Comparison of ENCODE assay signal across 26 cellular contexts in the genomic region with DNA sequence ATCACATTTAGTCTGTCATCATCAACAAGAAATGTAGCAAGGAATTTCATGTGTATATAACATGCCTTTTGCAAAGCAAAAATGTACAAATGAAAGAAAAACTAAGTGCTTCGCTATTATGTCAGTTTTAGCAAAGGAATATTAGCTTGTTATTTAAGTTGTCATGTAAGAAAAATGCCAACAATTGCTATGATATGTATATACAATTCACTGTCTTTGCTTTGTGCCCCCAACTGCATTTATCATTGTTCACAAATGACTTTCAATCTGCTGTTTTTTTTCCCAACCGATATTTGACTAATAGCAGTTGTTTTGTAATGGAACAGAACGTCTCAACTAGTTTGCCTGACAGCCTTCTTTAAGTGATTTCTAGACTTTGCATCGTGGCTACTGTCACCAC.
"Had no signal": no experiment of that assay in that cellular context is flagged by ENCODE, and none has a peak within 500 bp of the region (broad histone marks: within the 10 kb centered on the region; RNA-seq: fewer than 3 reads in every experiment).

No MANE protein-coding gene starts in this region.

- H3K27me3 ChIP-seq: stomach, suprapubic skin, testis, thyroid gland, tibial artery, tibial nerve, transverse colon, upper lobe of left lung, upper lobe of right lung, uterus, vagina had no signal

- H3K4me1 ChIP-seq: stomach, suprapubic skin, testis, thyroid gland, tibial artery, tibial nerve, transverse colon, upper lobe of left lung, upper lobe of right lung, uterus, vagina had no signal

- H3K9me3 ChIP-seq: stomach, suprapubic skin, testis, thoracic aorta, thyroid gland, tibial artery, tibial nerve, transverse colon, upper lobe of left lung, upper lobe of right lung, uterus, vagina had no signal

- ATAC-seq: stimulated activated effector memory CD8-positive, alpha-beta T cell treated with anti-CD3 and anti-CD28 coated beads, Interleukin-12 subunit alpha, Interleukin-12 subunit beta, amount 100 ng/mL, for 72 hours; stimulated activated memory B cell treated with anti-CD40 and anti-IgM and Interleukin-4, amounts not matched to agents 10 μg/mL and 1 μg/mL and 100 μg/mL, for 72 hours; stimulated activated naive B cell treated with anti-CD40 and anti-IgM and Interleukin-4, amounts not matched to agents 10 μg/mL and 1 μg/mL and 100 μg/mL, for 72 hours; stimulated activated naive CD8-positive, alpha-beta T cell treated with anti-CD3 and anti-CD28 coated beads, Interleukin-15, amount 100 ng/mL, for 72 hours; stimulated activated naive CD8-positive, alpha-beta T cell treated with anti-CD3 and anti-CD28 coated beads, Interleukin-15, Interleukin-2, amounts not matched to agents 100 U/mL and 50 U/mL, for 24 hours; upper lobe of right lung had no signal

- H3K27ac ChIP-seq: stomach, suprapubic skin, testis, thoracic aorta, thyroid gland, tibial artery, tibial nerve, transverse colon, upper lobe of left lung, upper lobe of right lung, uterus, vagina had no signal

- H3K36me3 ChIP-seq: stomach, suprapubic skin, thoracic aorta, thyroid gland, tibial artery, tibial nerve, transverse colon, upper lobe of left lung, upper lobe of right lung, uterus, vagina had no signal

- DNase-seq: stimulated activated CD4-positive, alpha-beta T cell treated with anti-CD3 and anti-CD28 coated beads, Interleukin-2, amount 100 ng/mL, for 48 hours; stimulated activated CD4-positive, alpha-beta T cell treated with anti-CD3 and anti-CD28 coated beads, Interleukin-4, amount 100 ng/mL, for 1 hour; stimulated activated CD4-positive, alpha-beta T cell treated with anti-CD3 and anti-CD28 coated beads, Interleukin-4, amount 100 ng/mL, for 24 hours; stimulated activated CD4-positive, alpha-beta T cell treated with anti-CD3 and anti-CD28 coated beads, Interleukin-4, amount 100 ng/mL, for 4 hours; stimulated activated CD8-positive, alpha-beta memory T cell treated with anti-CD3 and anti-CD28 coated beads, Interleukin-4, amount 100 ng/mL, for 48 hours; stimulated activated naive B cell treated with anti-CD40 and anti-IgM and Interleukin-4, amounts not matched to agents 10 μg/mL and 1 μg/mL and 100 μg/mL, for 72 hours; stimulated activated naive CD4-positive, alpha-beta T cell; stimulated activated naive CD4-positive, alpha-beta T cell treated with Interleukin-2 at 50 U/mL for 16 hours; stimulated activated naive CD8-positive, alpha-beta T cell treated with anti-CD3 and anti-CD28 coated beads, Interleukin-15, amount 100 ng/mL, for 72 hours; stimulated activated naive CD8-positive, alpha-beta T cell treated with anti-CD3 and anti-CD28 coated beads, Interleukin-15, Interleukin-2, amounts not matched to agents 100 U/mL and 50 U/mL, for 24 hours; stomach; substantia nigra; testis; thyroid gland; tibial artery; transverse colon; trophoblast cell; upper lobe of left lung; upper lobe of right lung; uterus had no signal

- H3K4me3 ChIP-seq: stomach, suprapubic skin, testis, thoracic aorta, thyroid gland, tibial artery, tibial nerve, transverse colon, upper lobe of left lung, upper lobe of right lung, uterus, vagina had no signal
